ENCODE assay signal across 19 cellular contexts in the genomic region with DNA sequence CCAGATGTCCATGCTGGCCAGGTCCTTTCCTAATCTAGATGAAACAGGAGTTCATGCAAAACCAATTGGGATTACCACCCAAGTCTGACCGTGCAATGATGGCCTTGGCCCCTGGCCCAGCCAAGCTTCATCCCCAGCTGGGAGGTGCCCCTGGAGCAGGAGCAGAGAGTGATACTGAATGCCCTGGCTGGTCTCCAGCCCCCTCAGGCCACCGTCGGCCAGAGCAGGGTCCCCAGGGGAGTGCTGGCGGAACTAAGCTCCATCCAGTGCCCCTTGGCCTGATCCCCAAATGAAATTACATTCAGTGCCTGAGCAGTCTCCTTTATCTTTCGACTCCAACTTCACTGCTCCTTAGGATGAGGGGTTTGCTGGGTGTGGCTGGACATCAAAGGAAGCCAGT.
DNase-seq lines count a peak whose midpoint lies in the region; ATAC-seq and TF ChIP-seq lines count a peak whose summit lies in the region.
"Had no signal": no experiment of that assay in that cellular context is flagged by ENCODE, and none has a peak within 500 bp of the region (broad histone marks: within the 10 kb centered on the region; RNA-seq: fewer than 3 reads in every experiment).

No MANE protein-coding gene starts in this region.

- H3K4me1 ChIP-seq in right cardiac atrium (ENCODE audit: control insufficient read depth, insufficient read depth, low read length), result no peaks in the 10 kb centered on the region

- ATAC-seq in right cardiac atrium (peak; percentile 27 to 61), left ventricle myocardium superior (no peak), GM18502 (IDR thresholded peaks at IDR 0.05; ENCODE audit: poor library complexity, unreplicated experiment) (no peak), GM21737 (IDR thresholded peaks at IDR 0.05; ENCODE audit: unreplicated experiment) (no peak)
- ATAC-seq: HCT116 had no signal

- no peaks in the 10 kb centered on the region for H3K27me3 ChIP-seq in right cardiac atrium (ENCODE audit: control insufficient read depth, insufficient read depth)

- no peak for TF ChIP-seq CTCF in VCaP (conservative IDR thresholded peaks at IDR 0.05)

- H3K9me3 ChIP-seq in right cardiac atrium (ENCODE audit: control insufficient read depth, low read length), result no peaks in the 10 kb centered on the region

- intact Hi-C loops in right cardiac atrium (cut with DNase I), result no loop called here
- intact Hi-C loops in left ventricle myocardium superior (cut with micrococcal nuclease), result no loop called here

- 45% methylated on average over 5 of the region's 5 CpGs for WGBS in right cardiac atrium

- DNase-seq in NCI-H1092 treated with DMSO at 0.1 percent for 48 hours (lab: John Stamatoyannopoulos, UW), result peak; percentile 14
- DNase-seq in NCI-H1092 (lab: John Stamatoyannopoulos, UW), result no peak
- DNase-seq in right cardiac atrium, result peak; percentile 58 to 73 (median 68)
- DNase-seq in left ventricle myocardium superior, result no peak
- DNase-seq: AML-193; C1 segment of cervical spinal cord; Calu3; CD4-positive, alpha-beta memory T cell; COR-L47; DMS53; DMS79 treated with DMSO at 0.1 percent for 48 hours; GF-D8; GM23248; H7 had no signal

- H3K4me3 ChIP-seq in right cardiac atrium (ENCODE audit: low read length), result no peak overlapping the region
- H3K4me3 ChIP-seq: GM23248 had no signal

- no peak overlapping the region for H3K27ac ChIP-seq in right cardiac atrium (ENCODE audit: low read length)
- H3K27ac ChIP-seq in VCaP, result peak overlapping the region; percentile 26; the same call in 1 of the 2 replicates
- H3K27ac ChIP-seq: 22Rv1, GM23248 had no signal

Comparison
In these comparisons a context has a peak if more than half of its experiments do, and no peak if none do; other contexts are left out.
1. DNase-seq: peak in NCI-H1092 treated with DMSO at 0.1 percent for 48 hours (single experiment) and right cardiac atrium (3 of 3); none in NCI-H1092 (single experiment) and left ventricle myocardium superior (single experiment).
2. ATAC-seq: peak in right cardiac atrium (2 of 2); none in left ventricle myocardium superior (single experiment), GM18502 (single experiment) and GM21737 (single experiment).